ENCODE assay signal across 25 cellular contexts in genomic region chr15:42145546-42146455, GRCh38. TPM values are rescaled to one million over a fixed set of nuclear protein-coding genes. Genes with fewer than 3 reads are reported as not detected.
"Had no signal": no experiment of that assay in that cellular context is flagged by ENCODE, and none has a peak within 500 bp of the region (broad histone marks: within the 10 kb centered on the region; RNA-seq: fewer than 3 reads in every experiment).

No MANE protein-coding gene starts in this region.

- FAIRE-seq: urothelium cell line had no signal

- H3K4me1 ChIP-seq: body of pancreas, foreskin keratinocyte, sigmoid colon, tibial nerve had no signal

- H3K27me3 ChIP-seq: body of pancreas, sigmoid colon, tibial nerve had no signal

- DNase-seq: activated CD4-positive, alpha-beta T cell treated with anti-CD3 and anti-CD28 coated beads for 1 hour; activated CD4-positive, alpha-beta T cell treated with anti-CD3 and anti-CD28 coated beads, Interleukin-2, amount 50 U/mL, for 1 hour; activated CD8-positive, alpha-beta T cell treated with anti-CD3 and anti-CD28 coated beads, Interleukin-2, amount 10 ng/mL, durations not matched to agents 7 days and 5 days; activated naive CD4-positive, alpha-beta T cell; activated naive CD8-positive, alpha-beta T cell treated with anti-CD3 and anti-CD28 coated beads, Interleukin-2, amount 50 U/mL, for 24 hours; anterior cingulate cortex; caudate nucleus; dermis blood vessel endothelial cell; effector memory CD4-positive, alpha-beta T cell; foreskin keratinocyte; immature natural killer cell; left ventricle myocardium inferior; mammary epithelial cell; midbrain; nephron progenitor cell; nucleus accumbens; sigmoid colon; stimulated activated CD4-positive, alpha-beta T cell treated with anti-CD3 and anti-CD28 coated beads, Interleukin-4, amount 100 ng/mL, for 1 hour; stimulated activated naive CD4-positive, alpha-beta T cell treated with Interleukin-2 at 50 U/mL for 16 hours; substantia nigra had no signal

- H3K27ac ChIP-seq: body of pancreas, foreskin keratinocyte, left ventricle myocardium inferior, sigmoid colon, tibial nerve had no signal

- H3K4me1 Mint-ChIP-seq: activated naive CD8-positive, alpha-beta T cell treated with anti-CD3 and anti-CD28 coated beads, Interleukin-2, amount 50 U/mL, for 24 hours; immature natural killer cell had no signal

- H3K4me3 ChIP-seq: body of pancreas, left ventricle myocardium inferior, sigmoid colon, smooth muscle cell, tibial nerve had no signal

- H3K36me3 ChIP-seq: left ventricle myocardium inferior, sigmoid colon, tibial nerve had no signal

- H3K9me3 ChIP-seq: body of pancreas, left ventricle myocardium inferior, sigmoid colon, tibial nerve had no signal

- H3K4me3 Mint-ChIP-seq: activated CD8-positive, alpha-beta T cell treated with anti-CD3 and anti-CD28 coated beads, Interleukin-2, amount 10 ng/mL, durations not matched to agents 7 days and 5 days; activated naive CD8-positive, alpha-beta T cell treated with anti-CD3 and anti-CD28 coated beads, Interleukin-2, amount 50 U/mL, for 24 hours; immature natural killer cell; nephron progenitor cell; T-helper 17 cell had no signal

- H3K4me2 ChIP-seq: smooth muscle cell had no signal

- H3K27ac Mint-ChIP-seq: activated CD8-positive, alpha-beta T cell treated with anti-CD3 and anti-CD28 coated beads, Interleukin-2, amount 10 ng/mL, durations not matched to agents 7 days and 5 days; activated naive CD8-positive, alpha-beta T cell treated with anti-CD3 and anti-CD28 coated beads, Interleukin-2, amount 50 U/mL, for 24 hours; immature natural killer cell had no signal

- H3K9me3 Mint-ChIP-seq: activated naive CD8-positive, alpha-beta T cell treated with anti-CD3 and anti-CD28 coated beads, Interleukin-2, amount 50 U/mL, for 24 hours; immature natural killer cell; nephron progenitor cell had no signal

- H3K27me3 Mint-ChIP-seq: activated naive CD8-positive, alpha-beta T cell treated with anti-CD3 and anti-CD28 coated beads, Interleukin-2, amount 50 U/mL, for 24 hours had no signal

- ATAC-seq: activated CD8-positive, alpha-beta T cell treated with anti-CD3 and anti-CD28 coated beads, Interleukin-2, amount 10 ng/mL, durations not matched to agents 7 days and 5 days; activated naive CD8-positive, alpha-beta T cell treated with anti-CD3 and anti-CD28 coated beads, Interleukin-2, amount 50 U/mL, for 24 hours; body of pancreas; T-helper 17 cell had no signal

RNA-seq across cellular contexts. Expression of gene PLA2G4F, which starts 10.6 kb away (rescaled TPM):
- total RNA-seq: activated CD8-positive, alpha-beta T cell treated with anti-CD3 and anti-CD28 coated beads, Interleukin-2, amount 10 ng/mL, durations not matched to agents 7 days and 5 days; dermis blood vessel endothelial cell; T-helper 17 cell; tibial nerve had no signal

RNA-seq across cellular contexts. Expression of gene PLA2G4D, which starts 51.4 kb away (rescaled TPM):
- total RNA-seq: activated CD8-positive, alpha-beta T cell treated with anti-CD3 and anti-CD28 coated beads, Interleukin-2, amount 10 ng/mL, durations not matched to agents 7 days and 5 days; body of pancreas; left ventricle myocardium inferior; T-helper 17 cell; tibial nerve had no signal
